ENCODE assay signal across 10 cellular contexts in genomic region chr10:7192831-7193348, GRCh38.
DNase-seq lines count a peak whose midpoint lies in the region; ATAC-seq, FAIRE-seq and TF ChIP-seq lines count a peak whose summit lies in the region.
"Had no signal": no experiment of that assay in that cellular context is flagged by ENCODE, and none has a peak within 500 bp of the region (broad histone marks: within the 10 kb centered on the region; RNA-seq: fewer than 3 reads in every experiment).

No MANE protein-coding gene starts in this region.

- peaks cover 66% of the 10 kb centered on the region for H3K4me1 ChIP-seq in CD8-positive, alpha-beta T cell (ENCODE audit: insufficient read depth, low read length)
- H3K4me1 ChIP-seq in sigmoid colon, result no peaks in the 10 kb centered on the region
- no peaks in the 10 kb centered on the region for H3K4me1 ChIP-seq in pancreas

- DNase-seq in CD8-positive, alpha-beta T cell, result peak; percentile 28 to 80 (median 58)
- no peak for DNase-seq in activated B cell treated with CpG ODN at 0.5 μM for 24 hours
- peak; percentile 41 for DNase-seq in activated gamma-delta T cell treated with anti-CD3 and anti-CD28 coated beads, Interleukin-2, amount 50 U/mL, for 16 hours (ENCODE audit: low read depth)
- DNase-seq in stimulated activated CD4-positive, alpha-beta T cell treated with anti-CD3 and anti-CD28 coated beads, Interleukin-2, amount 100 ng/mL, for 4 hours (ENCODE audit: low read depth), result peak; percentile 39
- no peak for DNase-seq in NCI-H2107 treated with DMSO at 0.1 percent for 48 hours (lab: John Stamatoyannopoulos, UW; ENCODE audit: unreplicated experiment)
- DNase-seq in NCI-H748 (lab: John Stamatoyannopoulos, UW; ENCODE audit: unreplicated experiment), result no peak
- no peak for DNase-seq in sigmoid colon
- no peak for DNase-seq in pancreas
- DNase-seq: NCI-H2081 treated with DMSO at 0.1 percent for 48 hours, Right ventricle myocardium superior had no signal

- FAIRE-seq in pancreas (lab: Jason Lieb, UNC), result no peak

- no peaks in the 10 kb centered on the region for H3K9me3 ChIP-seq in CD8-positive, alpha-beta T cell (ENCODE audit: low read length)
- H3K9me3 ChIP-seq in sigmoid colon (peaks cover 0 to 5% (median 0%) of the 10 kb centered on the region in 4 donors), pancreas (no peaks in the 10 kb centered on the region)

- TF ChIP-seq POLR2A in sigmoid colon (IDR thresholded peaks at IDR 0.05), result no peak

- H3K4me3 Mint-ChIP-seq in CD8-positive, alpha-beta T cell, result peak overlapping the region; percentile 82
- H3K4me3 Mint-ChIP-seq in activated B cell treated with CpG ODN at 0.5 μM for 24 hours, result peak overlapping the region; percentile 66

- WGBS in sigmoid colon, 2 donors, result 64 to 79% methylated on average over 10 of the region's 10 CpGs
- WGBS in pancreas, 2 donors, result 74 to 85% methylated on average over 10 of the region's 10 CpGs

- peak; percentile 87 for ATAC-seq in CD8-positive, alpha-beta T cell
- ATAC-seq in activated B cell treated with CpG ODN at 0.5 μM for 24 hours (ENCODE audit: low read depth) (peak; percentile 74), pancreas (no peak)

- no peaks in the 10 kb centered on the region for H3K9me3 Mint-ChIP-seq in CD8-positive, alpha-beta T cell
- peaks cover 10% of the 10 kb centered on the region for H3K9me3 Mint-ChIP-seq in activated B cell treated with CpG ODN at 0.5 μM for 24 hours

- intact Hi-C loops in CD8-positive, alpha-beta T cell (cut with DNase I, micrococcal nuclease), result loop anchor here (2.0 to 10.0 kb wide), 4 partner anchors 66 to 268 kb away; no protein-coding TSS in a partner anchor
- intact Hi-C loops in activated B cell treated with CpG ODN at 0.5 μM for 24 hours (cut with micrococcal nuclease) (loop anchor here (2.0 to 5.0 kb wide), 2 partner anchors 70 to 276 kb away; no protein-coding TSS in a partner anchor), sigmoid colon (cut with DNase I) (no loop called here), pancreas (cut with DNase I) (no loop called here)

- peak overlapping the region; percentile 98 for H3K27ac Mint-ChIP-seq in CD8-positive, alpha-beta T cell
- peak overlapping the region; percentile 87 for H3K27ac Mint-ChIP-seq in activated B cell treated with CpG ODN at 0.5 μM for 24 hours

- H3K36me3 ChIP-seq in CD8-positive, alpha-beta T cell (ENCODE audit: insufficient read depth, low read length), result peaks cover 5% of the 10 kb centered on the region
- peaks cover 0 to 4% (median 0%) of the 10 kb centered on the region in 4 donors for H3K36me3 ChIP-seq in sigmoid colon
- H3K36me3 ChIP-seq in pancreas, result no peaks in the 10 kb centered on the region

- no peaks in the 10 kb centered on the region for H3K27me3 ChIP-seq in CD8-positive, alpha-beta T cell (ENCODE audit: insufficient read depth, low read length)
- no peaks in the 10 kb centered on the region for H3K27me3 ChIP-seq in sigmoid colon
- no peaks in the 10 kb centered on the region for H3K27me3 ChIP-seq in pancreas

- H3K36me3 Mint-ChIP-seq in CD8-positive, alpha-beta T cell, result peaks cover 60% of the 10 kb centered on the region
- peaks cover 40% of the 10 kb centered on the region for H3K36me3 Mint-ChIP-seq in activated B cell treated with CpG ODN at 0.5 μM for 24 hours (ENCODE audit: low read depth)

- TF ChIP-seq CTCF in CD8-positive, alpha-beta T cell (IDR thresholded peaks at IDR 0.05), result no peak
- TF ChIP-seq CTCF in activated B cell treated with CpG ODN at 0.5 μM for 24 hours (IDR thresholded peaks at IDR 0.05), result no peak
- no peak for TF ChIP-seq CTCF in sigmoid colon (IDR thresholded peaks at IDR 0.05)
- no peak for TF ChIP-seq CTCF in pancreas (IDR thresholded peaks at IDR 0.05)

- peak overlapping the region; percentile 55 for H3K27ac ChIP-seq in CD8-positive, alpha-beta T cell (ENCODE audit: low read depth, low read length)
- H3K27ac ChIP-seq in sigmoid colon, result no peak overlapping the region
- H3K27ac ChIP-seq in pancreas, result no peak overlapping the region

- POLR2A ChIA-PET in CD8-positive, alpha-beta T cell (lab: Charles Lee), result interaction anchor here (0.5 to 1.8 kb wide), 7 partner anchors 13 to 257 kb away, joined by 3 to 7 read pairs (median 3); no protein-coding TSS in a partner anchor
- POLR2A ChIA-PET in activated B cell treated with CpG ODN at 0.5 μM for 24 hours (lab: Charles Lee), result interaction anchor here (1.4 kb wide), 1 partner anchor 8 kb away, joined by 5 read pairs; no protein-coding TSS in a partner anchor

- no peak for TF ChIP-seq EP300 in sigmoid colon (IDR thresholded peaks at IDR 0.05)

- CTCF ChIA-PET in CD8-positive, alpha-beta T cell (lab: Charles Lee), result interaction anchor here (0.6 to 1.6 kb wide), 6 partner anchors 10 to 327 kb away, joined by 3 to 9 read pairs (median 3); no protein-coding TSS in a partner anchor
- CTCF ChIA-PET in activated B cell treated with CpG ODN at 0.5 μM for 24 hours (lab: Charles Lee), result interaction anchor here (1.0 to 1.5 kb wide), 2 partner anchors 8 to 66 kb away, joined by 3 read pairs; no protein-coding TSS in a partner anchor

- peak overlapping the region; percentile 36 for H3K4me3 ChIP-seq in CD8-positive, alpha-beta T cell (ENCODE audit: low read depth, low read length)
- H3K4me3 ChIP-seq in sigmoid colon, result no peak overlapping the region
- no peak overlapping the region for H3K4me3 ChIP-seq in pancreas

- no peaks in the 10 kb centered on the region for H3K27me3 Mint-ChIP-seq in CD8-positive, alpha-beta T cell (ENCODE audit: low read depth)
- H3K27me3 Mint-ChIP-seq in activated B cell treated with CpG ODN at 0.5 μM for 24 hours, result no peaks in the 10 kb centered on the region

- peaks cover 67% of the 10 kb centered on the region for H3K4me1 Mint-ChIP-seq in CD8-positive, alpha-beta T cell (ENCODE audit: low read depth)
- peaks cover 50% of the 10 kb centered on the region for H3K4me1 Mint-ChIP-seq in activated B cell treated with CpG ODN at 0.5 μM for 24 hours

Comparison
In these comparisons a context has a peak if more than half of its experiments do, and no peak if none do; other contexts are left out.
1. ATAC-seq: peak in CD8-positive, alpha-beta T cell (single experiment) and activated B cell treated with CpG ODN at 0.5 μM for 24 hours (single experiment); none in pancreas (0 of 4).
2. DNase-seq: peak in CD8-positive, alpha-beta T cell (7 of 7), activated gamma-delta T cell treated with anti-CD3 and anti-CD28 coated beads, Interleukin-2, amount 50 U/mL, for 16 hours (single experiment) and stimulated activated CD4-positive, alpha-beta T cell treated with anti-CD3 and anti-CD28 coated beads, Interleukin-2, amount 100 ng/mL, for 4 hours (single experiment); none in activated B cell treated with CpG ODN at 0.5 μM for 24 hours (single experiment), NCI-H2107 treated with DMSO at 0.1 percent for 48 hours (single experiment), NCI-H748 (single experiment), sigmoid colon (single experiment) and pancreas (0 of 6).
3. intact Hi-C loops: an anchor here in CD8-positive, alpha-beta T cell (2.0 to 10.0 kb wide) and activated B cell treated with CpG ODN at 0.5 μM for 24 hours (2.0 to 5.0 kb wide); none called in sigmoid colon and pancreas.